In genomic region chr18:13532406-13533075, GRCh38 we compare ENCODE assay signal across 20 cellular contexts.
"Had no signal": no experiment of that assay in that cellular context is flagged by ENCODE, and none has a peak within 500 bp of the region (broad histone marks: within the 10 kb centered on the region; RNA-seq: fewer than 3 reads in every experiment).

No MANE protein-coding gene starts in this region.

- H3K27ac ChIP-seq: ascending aorta, gastrocnemius medialis, heart left ventricle, neutrophil, parathyroid adenoma, spleen, tibial artery had no signal

- H3K27me3 Mint-ChIP-seq: activated CD4-positive, alpha-beta T cell treated with anti-CD3 and anti-CD28 coated beads for 36 hours; activated naive CD4-positive, alpha-beta T cell treated with anti-CD3 and anti-CD28 coated beads, Interleukin-2, amount 50 U/mL, for 24 hours had no signal

- DNase-seq: activated CD4-positive, alpha-beta T cell treated with anti-CD3 and anti-CD28 coated beads for 36 hours; activated CD4-positive, alpha-beta T cell treated with anti-CD3 and anti-CD28 coated beads, Interleukin-2, amount 50 U/mL, for 48 hours; activated effector memory CD4-positive, alpha-beta T cell treated with anti-CD3 and anti-CD28 coated beads, Interleukin-2, amount 50 U/mL, for 16 hours; activated T-cell treated with anti-CD3 and anti-CD28 coated beads, Interleukin-2, amount 50 U/mL, for 48 hours; cerebellar nuclear complex; effector CD4-positive, alpha-beta T cell; gastrocnemius medialis; heart left ventricle; mesenchymal stem cell; natural killer cell; spleen; stimulated activated CD8-positive, alpha-beta memory T cell treated with anti-CD3 and anti-CD28 coated beads, Interleukin-4, amount 100 ng/mL, for 48 hours; stimulated activated naive CD4-positive, alpha-beta T cell; tibial artery had no signal

- ATAC-seq: activated CD4-positive, alpha-beta T cell treated with anti-CD3 and anti-CD28 coated beads for 36 hours; esophagus mucosa; gastrocnemius medialis; natural killer cell had no signal

- H3K4me3 ChIP-seq: ascending aorta, gastrocnemius medialis, heart left ventricle, spleen, tibial artery had no signal

- H3K27ac Mint-ChIP-seq: activated CD4-positive, alpha-beta T cell treated with anti-CD3 and anti-CD28 coated beads for 36 hours; activated naive CD4-positive, alpha-beta T cell treated with anti-CD3 and anti-CD28 coated beads, Interleukin-2, amount 50 U/mL, for 24 hours; T-helper 2 cell treated with Interferon-gamma antibody and Interleukin-4, amounts not matched to agents 5 μg/mL and 100 μg/mL, for 36 hours had no signal

- H3K4me1 ChIP-seq: parathyroid adenoma had no signal

- H3K36me3 ChIP-seq: ascending aorta, gastrocnemius medialis, heart left ventricle had no signal

- H3K36me3 Mint-ChIP-seq: activated naive CD4-positive, alpha-beta T cell treated with anti-CD3 and anti-CD28 coated beads, Interleukin-2, amount 50 U/mL, for 24 hours; natural killer cell had no signal

- H3K9me3 Mint-ChIP-seq: activated naive CD4-positive, alpha-beta T cell treated with anti-CD3 and anti-CD28 coated beads, Interleukin-2, amount 50 U/mL, for 24 hours; natural killer cell; T-helper 2 cell treated with Interferon-gamma antibody and Interleukin-4, amounts not matched to agents 5 μg/mL and 100 μg/mL, for 36 hours had no signal

- H3K4me3 Mint-ChIP-seq: activated CD4-positive, alpha-beta T cell treated with anti-CD3 and anti-CD28 coated beads for 36 hours; activated naive CD4-positive, alpha-beta T cell treated with anti-CD3 and anti-CD28 coated beads, Interleukin-2, amount 50 U/mL, for 24 hours; natural killer cell; T-helper 2 cell treated with Interferon-gamma antibody and Interleukin-4, amounts not matched to agents 5 μg/mL and 100 μg/mL, for 36 hours had no signal

- H3K27me3 ChIP-seq: ascending aorta, gastrocnemius medialis, heart left ventricle, neutrophil, spleen, tibial artery had no signal

- H3K9me3 ChIP-seq: ascending aorta, gastrocnemius medialis, heart left ventricle, neutrophil, spleen, tibial artery had no signal
